ENCODE assay signal across 27 cellular contexts in the genomic region with DNA sequence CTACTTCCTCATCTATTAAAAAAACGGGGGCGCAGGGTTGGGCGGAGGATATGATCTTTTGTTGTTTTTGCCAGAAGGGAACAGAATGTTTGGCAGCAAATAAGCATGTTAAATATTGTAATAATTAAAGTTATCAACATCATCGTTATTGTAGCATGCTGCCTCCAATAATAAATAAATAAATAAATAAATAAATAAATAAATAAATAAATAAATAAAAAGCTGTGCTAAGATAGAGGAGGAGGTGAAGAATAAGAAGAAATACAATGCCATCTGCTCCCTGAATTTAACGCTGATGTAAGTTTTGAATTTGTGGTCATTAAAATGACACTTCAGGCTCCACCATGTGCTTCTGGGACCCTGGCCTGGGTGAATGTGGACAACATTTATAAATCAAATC.
"Had no signal": no experiment of that assay in that cellular context is flagged by ENCODE, and none has a peak within 500 bp of the region (broad histone marks: within the 10 kb centered on the region; RNA-seq: fewer than 3 reads in every experiment).

No MANE protein-coding gene starts in this region.

- H3K9me3 ChIP-seq: suprapubic skin, testis, thoracic aorta, thyroid gland, tibial artery, tibial nerve, transverse colon, upper lobe of left lung, upper lobe of right lung, uterus, vagina had no signal

- H3K27me3 ChIP-seq: stomach, suprapubic skin, testis, thyroid gland, tibial artery, tibial nerve, transverse colon, upper lobe of left lung, upper lobe of right lung, uterus, vagina had no signal

- H3K4me1 ChIP-seq: stomach, suprapubic skin, testis, thyroid gland, tibial artery, tibial nerve, transverse colon, upper lobe of left lung, upper lobe of right lung, uterus, vagina had no signal

- H3K4me3 ChIP-seq: stomach, suprapubic skin, testis, thoracic aorta, thyroid gland, tibial artery, tibial nerve, transverse colon, upper lobe of left lung, upper lobe of right lung, uterus, vagina had no signal

- H3K27ac ChIP-seq: stomach, suprapubic skin, testis, thoracic aorta, thyroid gland, tibial artery, tibial nerve, transverse colon, upper lobe of left lung, upper lobe of right lung, uterus, vagina had no signal

- FAIRE-seq: urothelium cell line had no signal

- DNase-seq: stimulated activated CD4-positive, alpha-beta T cell treated with anti-CD3 and anti-CD28 coated beads, Interleukin-2, amount 100 ng/mL, for 48 hours; stimulated activated CD4-positive, alpha-beta T cell treated with anti-CD3 and anti-CD28 coated beads, Interleukin-4, amount 100 ng/mL, for 1 hour; stimulated activated CD4-positive, alpha-beta T cell treated with anti-CD3 and anti-CD28 coated beads, Interleukin-4, amount 100 ng/mL, for 24 hours; stimulated activated CD4-positive, alpha-beta T cell treated with anti-CD3 and anti-CD28 coated beads, Interleukin-4, amount 100 ng/mL, for 4 hours; stimulated activated CD8-positive, alpha-beta memory T cell treated with anti-CD3 and anti-CD28 coated beads, Interleukin-4, amount 100 ng/mL, for 48 hours; stimulated activated naive B cell treated with anti-CD40 and anti-IgM and Interleukin-4, amounts not matched to agents 10 μg/mL and 1 μg/mL and 100 μg/mL, for 72 hours; stimulated activated naive CD4-positive, alpha-beta T cell; stimulated activated naive CD4-positive, alpha-beta T cell treated with Interleukin-2 at 50 U/mL for 16 hours; stimulated activated naive CD8-positive, alpha-beta T cell treated with anti-CD3 and anti-CD28 coated beads, Interleukin-15, amount 100 ng/mL, for 72 hours; stimulated activated naive CD8-positive, alpha-beta T cell treated with anti-CD3 and anti-CD28 coated beads, Interleukin-15, Interleukin-2, amounts not matched to agents 100 U/mL and 50 U/mL, for 24 hours; stomach; substantia nigra; testis; thyroid gland; tibial artery; transverse colon; trophoblast cell; upper lobe of left lung; upper lobe of right lung; uterus had no signal

- H3K36me3 ChIP-seq: stomach, suprapubic skin, thoracic aorta, thyroid gland, tibial artery, tibial nerve, transverse colon, upper lobe of left lung, upper lobe of right lung, uterus, vagina had no signal

- ATAC-seq: stimulated activated effector memory CD8-positive, alpha-beta T cell treated with anti-CD3 and anti-CD28 coated beads, Interleukin-12 subunit alpha, Interleukin-12 subunit beta, amount 100 ng/mL, for 72 hours; stimulated activated memory B cell treated with anti-CD40 and anti-IgM and Interleukin-4, amounts not matched to agents 10 μg/mL and 1 μg/mL and 100 μg/mL, for 72 hours; stimulated activated naive B cell treated with anti-CD40 and anti-IgM and Interleukin-4, amounts not matched to agents 10 μg/mL and 1 μg/mL and 100 μg/mL, for 72 hours; stimulated activated naive CD8-positive, alpha-beta T cell treated with anti-CD3 and anti-CD28 coated beads, Interleukin-15, amount 100 ng/mL, for 72 hours; stimulated activated naive CD8-positive, alpha-beta T cell treated with anti-CD3 and anti-CD28 coated beads, Interleukin-15, Interleukin-2, amounts not matched to agents 100 U/mL and 50 U/mL, for 24 hours; upper lobe of right lung had no signal
